16 cellular contexts compared by ENCODE assay signal in the genomic region with DNA sequence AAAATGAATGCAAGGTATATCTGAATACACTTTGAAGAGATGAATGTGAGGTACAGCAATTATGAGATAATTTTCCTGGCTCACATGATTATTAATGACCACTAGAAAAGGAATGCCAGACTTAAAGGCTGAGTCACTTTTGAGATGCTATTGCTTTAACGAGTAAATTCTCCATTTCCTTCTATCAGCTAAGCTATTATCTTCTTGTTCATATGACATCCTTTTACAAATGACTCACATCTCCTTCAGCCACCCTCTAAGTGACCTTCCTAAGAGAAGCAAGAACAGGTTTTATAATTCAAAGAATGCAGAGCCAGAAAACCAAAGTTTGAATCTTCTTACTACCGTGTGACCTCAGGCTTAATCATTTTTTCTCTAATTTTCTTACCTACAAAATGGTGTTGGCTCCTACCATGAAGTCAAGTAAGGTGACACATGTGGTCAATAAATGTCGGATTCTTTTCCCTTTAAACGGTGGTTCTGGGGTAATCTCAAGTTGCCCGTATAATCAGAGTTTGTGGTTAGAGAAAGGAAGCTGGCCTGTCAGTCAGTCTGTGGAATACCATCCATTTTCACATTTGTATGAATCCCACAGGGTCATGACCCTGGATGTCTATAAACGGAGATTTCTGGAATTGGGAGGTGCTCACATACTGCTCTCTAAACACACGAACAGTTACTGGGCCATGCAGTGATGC.
DNase-seq lines count a peak whose midpoint lies in the region; ATAC-seq, FAIRE-seq and TF ChIP-seq lines count a peak whose summit lies in the region.
"Had no signal": no experiment of that assay in that cellular context is flagged by ENCODE, and none has a peak within 500 bp of the region (broad histone marks: within the 10 kb centered on the region; RNA-seq: fewer than 3 reads in every experiment).

No MANE protein-coding gene starts in this region.

- H3K27ac ChIP-seq in keratinocyte (ENCODE audit: control insufficient read depth, insufficient read depth, low read length) (peak overlapping the region; percentile 72), aorta (ENCODE audit: low read depth in 1 of 2, low read length in 2 of 2) (no peak overlapping the region)
- H3K27ac ChIP-seq: right atrium auricular region, thyroid gland had no signal

- peak; percentile 84 for FAIRE-seq in keratinocyte (lab: Jason Lieb, UNC)

- intact Hi-C loops in aorta (cut with DNase I): no loop called here

- in situ Hi-C loops in KBM-7 (cut with MboI; ENCODE audit: low pct_unique_long_range_greater_than_20kb, low sequenced_read_pairs): no loop called here

- H3K9ac ChIP-seq in keratinocyte (ENCODE audit: control insufficient read depth, extremely low read depth, insufficient read depth, low read length): peak overlapping the region; percentile 33

- H3K9me1 ChIP-seq in keratinocyte (ENCODE audit: control insufficient read depth, extremely low read depth, insufficient read depth, low read length): no peaks in the 10 kb centered on the region

- peak; percentile 65 for DNase-seq in AG10803 (ENCODE audit: low read depth)
- peak; percentile 2 for DNase-seq in KBM-7
- peak; percentile 72 for DNase-seq in astrocyte of the hippocampus (ENCODE audit: low read depth, low spot score)
- peak; percentile 81 for DNase-seq in keratinocyte (ENCODE audit: low read depth, low spot score)
- DNase-seq in NCI-H1436 (lab: John Stamatoyannopoulos, UW): no peak
- DNase-seq in aorta: no peak
- DNase-seq: CD4-positive, CD25-positive, alpha-beta regulatory T cell; cortex of kidney; hippocampal formation; MG63; NCI-H510A; SHP77; thyroid gland had no signal

- 88 to 94% methylated on average over 7 of the region's 7 CpGs for WGBS in aorta, 2 donors

- peak overlapping the region; percentile 8 for H2AFZ ChIP-seq in keratinocyte (ENCODE audit: control insufficient read depth, low read length)

- H3K4me2 ChIP-seq in keratinocyte (ENCODE audit: control insufficient read depth, extremely low read depth, insufficient read depth, low read depth, low read length): peak overlapping the region; percentile 23

- no peaks in the 10 kb centered on the region for H3K79me2 ChIP-seq in keratinocyte (ENCODE audit: control insufficient read depth, insufficient read depth, low read length)

- H3K4me1 ChIP-seq in keratinocyte (ENCODE audit: control insufficient read depth, extremely low read depth, insufficient read depth, low read length) (peaks cover 11% of the 10 kb centered on the region), aorta (ENCODE audit: control insufficient read depth in 1 of 2, insufficient read depth in 2 of 2, low read length in 2 of 2) (no peaks in the 10 kb centered on the region)
- H3K4me1 ChIP-seq: right atrium auricular region, thyroid gland had no signal

- no peaks in the 10 kb centered on the region for H4K20me1 ChIP-seq in keratinocyte (ENCODE audit: control insufficient read depth, extremely low read depth, insufficient read depth, low read length)

- H3K36me3 ChIP-seq in keratinocyte (ENCODE audit: control insufficient read depth in 2 of 2, extremely low read depth in 1 of 2, insufficient read depth in 2 of 2, low read length in 2 of 2) (no peaks in the 10 kb centered on the region), aorta (ENCODE audit: control insufficient read depth in 1 of 2, insufficient read depth in 2 of 2, low read length in 1 of 2) (no peaks in the 10 kb centered on the region)
- H3K36me3 ChIP-seq: right atrium auricular region, thyroid gland had no signal

- dilution Hi-C loops in keratinocyte (cut with MboI; ENCODE audit: extremely low pct_ligation_motif_present, low sequenced_read_pairs): no loop called here

- no peaks in the 10 kb centered on the region for H3K27me3 ChIP-seq in keratinocyte (ENCODE audit: control insufficient read depth, extremely low read depth, insufficient read depth, low read length)
- H3K27me3 ChIP-seq in aorta (ENCODE audit: control insufficient read depth in 1 of 2, insufficient read depth in 2 of 2, low read length in 1 of 2): no peaks in the 10 kb centered on the region
- H3K27me3 ChIP-seq: MG63, right atrium auricular region, thyroid gland had no signal

- no peak for TF ChIP-seq CTCF in AG10803 (conservative IDR thresholded peaks at IDR 0.05; ENCODE audit: low read length)
- no peak for TF ChIP-seq CTCF in keratinocyte (optimal IDR thresholded peaks at IDR 0.05 in 1 of 3, IDR thresholded peaks at IDR 0.05 in 1 of 3, conservative IDR thresholded peaks at IDR 0.05 in 1 of 3; ENCODE audit: extremely low read depth in 1 of 3, insufficient read depth in 2 of 3, low read length in 3 of 3)

- ATAC-seq in HG03175 (IDR thresholded peaks at IDR 0.05; ENCODE audit: unreplicated experiment): no peak
- no peak for ATAC-seq in aorta (ENCODE audit: low FRiP score)
- no peak for ATAC-seq in HG03457 (IDR thresholded peaks at IDR 0.05; ENCODE audit: unreplicated experiment)

- H3K9me3 ChIP-seq in keratinocyte (ENCODE audit: control insufficient read depth, low read depth, low read length) (no peaks in the 10 kb centered on the region), aorta (ENCODE audit: control insufficient read depth, low read length) (no peaks in the 10 kb centered on the region)
- H3K9me3 ChIP-seq: right atrium auricular region, thyroid gland had no signal

- no peak overlapping the region for H3K4me3 ChIP-seq in AG10803 (ENCODE audit: low read length)
- H3K4me3 ChIP-seq in keratinocyte (ENCODE audit: control insufficient read depth in 2 of 3, extremely low read depth in 1 of 3, insufficient read depth in 2 of 3, low read depth in 1 of 3, low read length in 3 of 3): no peak overlapping the region
- no peak overlapping the region for H3K4me3 ChIP-seq in aorta (ENCODE audit: low read length in 2 of 2)
- H3K4me3 ChIP-seq: MG63, right atrium auricular region, thyroid gland had no signal

Comparison
In these comparisons a context has a peak if more than half of its experiments do, and no peak if none do; other contexts are left out.
1. DNase-seq: peak in AG10803 (single experiment), KBM-7 (single experiment), astrocyte of the hippocampus (single experiment) and keratinocyte (single experiment); none in NCI-H1436 (single experiment) and aorta (0 of 2).